25 cellular contexts compared by ENCODE assay signal in the genomic region with DNA sequence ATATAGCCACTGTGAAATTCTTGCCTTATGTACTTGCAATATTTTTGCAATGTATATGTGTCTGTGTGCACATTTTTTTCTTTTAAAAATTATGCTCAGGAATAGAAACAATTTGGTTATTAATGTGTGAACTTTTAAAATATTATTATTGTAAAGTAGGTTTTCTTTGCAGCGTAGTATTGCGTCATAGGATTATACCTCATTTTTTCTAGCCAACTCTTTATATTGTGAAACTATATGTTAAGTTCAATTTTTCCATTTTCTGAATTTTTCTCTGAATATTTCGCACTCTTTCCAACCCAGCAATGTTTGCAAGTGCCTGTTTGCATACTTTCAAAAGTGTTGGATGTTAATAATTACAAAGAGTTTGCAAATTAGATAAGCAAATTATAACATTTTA.
"Had no signal": no experiment of that assay in that cellular context is flagged by ENCODE, and none has a peak within 500 bp of the region (broad histone marks: within the 10 kb centered on the region; RNA-seq: fewer than 3 reads in every experiment).

No MANE protein-coding gene starts in this region.

- DNase-seq: colonic mucosa; cortex of kidney; effector CD8-positive, alpha-beta T cell; effector memory CD8-positive, alpha-beta T cell; endodermal cell; erythroblast; esophagus squamous epithelium; foreskin fibroblast; foreskin melanocyte; gastrocnemius medialis; glutamatergic neuron; head of caudate nucleus; heart right ventricle; left cardiac atrium; left lung; left ventricle myocardium superior; lower lobe of right lung; mesenchymal stem cell; mucosa of descending colon; naive B cell had no signal

- H3K36me3 ChIP-seq: colonic mucosa, esophagus squamous epithelium, gastrocnemius medialis, heart right ventricle, left lung, lower lobe of right lung had no signal

- FAIRE-seq: endometrium, islet of Langerhans, keratinocyte had no signal

- H3K4me1 ChIP-seq: colonic mucosa, esophagus squamous epithelium, gastrocnemius medialis, heart right ventricle, left lung, lower lobe of right lung had no signal

- H3K4me3 ChIP-seq: colonic mucosa, esophagus squamous epithelium, gastrocnemius medialis, heart right ventricle, left lung, lower lobe of right lung, mucosa of descending colon had no signal

- ATAC-seq: effector memory CD8-positive, alpha-beta T cell; esophagus mucosa; gastrocnemius medialis; heart right ventricle; left cardiac atrium; left ventricle myocardium superior; lower lobe of right lung; mucosa of descending colon had no signal

- H3K9me3 ChIP-seq: colonic mucosa, esophagus squamous epithelium, gastrocnemius medialis, lower lobe of right lung, mucosa of descending colon had no signal

- H3K27ac ChIP-seq: colonic mucosa, epithelial cell of prostate, esophagus squamous epithelium, gastrocnemius medialis, heart right ventricle, left lung, lower lobe of right lung had no signal

- H3K27me3 ChIP-seq: colonic mucosa, esophagus squamous epithelium, gastrocnemius medialis, heart right ventricle, left lung had no signal
